ENCODE assay signal across 8 cellular contexts in the genomic region with DNA sequence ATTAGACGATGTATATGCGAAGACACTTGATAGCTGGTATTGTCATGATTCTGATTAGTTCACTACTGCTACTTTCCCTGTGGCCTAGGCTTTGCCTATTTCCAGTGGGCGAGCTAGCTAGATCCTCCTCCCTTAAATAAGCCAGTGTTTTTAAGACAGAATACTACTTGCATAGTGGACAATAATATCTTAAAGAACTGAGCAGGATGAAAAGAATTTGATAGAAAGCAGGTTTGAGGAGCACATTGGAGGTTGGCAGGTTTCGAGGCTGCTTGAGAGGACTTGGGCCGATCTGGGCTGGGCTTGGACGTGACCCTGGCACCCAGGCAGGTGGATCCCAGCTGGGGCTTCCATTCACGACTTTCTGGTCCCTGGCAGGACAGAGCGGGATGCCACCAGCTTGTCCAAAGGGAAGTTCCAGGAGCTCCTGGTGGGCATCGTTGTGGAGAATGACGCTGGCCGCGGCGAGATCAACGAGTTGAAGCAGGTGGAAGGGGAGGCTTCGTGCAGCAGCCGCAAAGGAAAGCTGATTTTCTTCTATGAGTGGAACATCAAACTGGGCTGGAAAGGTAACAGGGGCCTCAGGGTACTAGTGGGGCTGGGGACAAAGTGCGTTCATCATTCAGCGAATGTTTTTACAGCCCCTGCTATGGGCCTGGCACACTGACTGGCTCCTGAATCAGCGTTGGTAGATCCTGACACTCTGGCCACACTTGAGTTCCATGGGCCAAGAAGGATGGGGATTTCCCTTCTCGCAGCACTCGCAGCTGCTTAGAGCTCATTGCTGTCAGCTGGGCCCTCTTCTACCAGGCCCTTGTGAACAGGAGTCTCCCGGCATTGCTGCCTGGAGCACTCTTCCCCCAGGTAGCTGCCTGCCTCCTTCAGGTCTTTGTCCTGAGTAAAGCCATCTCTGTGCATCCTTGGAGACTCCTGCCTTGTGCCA. TPM values are rescaled to one million over a fixed set of nuclear protein-coding genes. Genes with fewer than 3 reads are reported as not detected.
DNase-seq lines count a peak whose midpoint lies in the region; ATAC-seq and TF ChIP-seq lines count a peak whose summit lies in the region.

No MANE protein-coding gene starts in this region.

- peak overlapping the region; percentile 97 to 98 (median 97); a peak in 21 of 22 replicates for H3K27ac ChIP-seq in BLaER1 treated with 17β-estradiol and CSF1 and Interleukin-3, amounts not matched to agents 10 nM and 100 nM
- H3K27ac ChIP-seq in HUES64 (ENCODE audit: low read depth, low read length) = no peak overlapping the region
- H3K27ac ChIP-seq in body of pancreas = peak overlapping the region; percentile 92 to 98 (median 96)

- no peak for ATAC-seq in body of pancreas
- no peak for ATAC-seq in GM21737 (IDR thresholded peaks at IDR 0.05; ENCODE audit: unreplicated experiment)
- no peak for ATAC-seq in HG03045 (IDR thresholded peaks at IDR 0.05; ENCODE audit: unreplicated experiment)

- H3K9me3 ChIP-seq in BLaER1 treated with 17β-estradiol and CSF1 and Interleukin-3, amounts not matched to agents 10 nM and 100 nM (replicated peaks in 1 of 11) = no peaks in the 10 kb centered on the region; a peak in 1 of 22 replicates
- H3K9me3 ChIP-seq in HUES64 (ENCODE audit: insufficient read depth, low read depth, low read length) (no peaks in the 10 kb centered on the region), body of pancreas (no peaks in the 10 kb centered on the region), mucosa of stomach (ENCODE audit: control insufficient read depth, low read length) (no peaks in the 10 kb centered on the region)

- no peak for TF ChIP-seq CTCF in body of pancreas (IDR thresholded peaks at IDR 0.05)

- H3K4me3 ChIP-seq in BLaER1 treated with 17β-estradiol and CSF1 and Interleukin-3, amounts not matched to agents 10 nM and 100 nM = peak overlapping the region; percentile 63 to 77 (median 72)
- H3K4me3 ChIP-seq in HUES64 (ENCODE audit: low read length) (peak overlapping the region; percentile 76), body of pancreas (no peak overlapping the region), mucosa of stomach (ENCODE audit: low read length) (peak overlapping the region; percentile 75)

- peak overlapping the region; percentile 94 to 98 (median 98) for H3K9ac ChIP-seq in BLaER1 treated with 17β-estradiol and CSF1 and Interleukin-3, amounts not matched to agents 10 nM and 100 nM
- H3K9ac ChIP-seq in HUES64 (ENCODE audit: low read depth, low read length) (peak overlapping the region; percentile 93; the same call in 1 of the 2 replicates), mucosa of stomach (ENCODE audit: low read length) (peak overlapping the region; percentile 97)

- H4K20me1 ChIP-seq in BLaER1 treated with 17β-estradiol and CSF1 and Interleukin-3, amounts not matched to agents 10 nM and 100 nM = peaks cover 3 to 50% (median 34%) of the 10 kb centered on the region in 11 experiments; a peak in 15 of 22 replicates

- intact Hi-C loops in body of pancreas (cut with DNase I) = no loop called here

- peaks cover 55 to 59% (median 57%) of the 10 kb centered on the region in 10 experiments for H3K4me1 ChIP-seq in BLaER1 treated with 17β-estradiol and CSF1 and Interleukin-3, amounts not matched to agents 10 nM and 100 nM
- H3K4me1 ChIP-seq in HUES64 (ENCODE audit: insufficient read depth, low read length) (peaks cover 16% of the 10 kb centered on the region), body of pancreas (peaks cover 53% of the 10 kb centered on the region), mucosa of stomach (ENCODE audit: control insufficient read depth, insufficient read depth, low read length) (peaks cover 39% of the 10 kb centered on the region)

- peak in 3 of 4 donors; percentile 19 to 30 (median 28) for DNase-seq in body of pancreas
- DNase-seq in stimulated activated CD4-positive, alpha-beta T cell treated with anti-CD3 and anti-CD28 coated beads, Interleukin-1b, Interleukin-23, amount 100 ng/mL, for 48 hours = no peak
- DNase-seq in NCI-H1436 treated with DMSO at 0.1 percent for 48 hours (lab: John Stamatoyannopoulos, UW) = no peak

- WGBS in HUES64 = 91% methylated on average over 21 of the region's 22 CpGs
- 76% methylated on average over 21 to 22 of the region's 22 CpGs for WGBS in body of pancreas, 2 donors

- no peak for TF ChIP-seq POLR2A in body of pancreas (IDR thresholded peaks at IDR 0.05)

- peak overlapping the region; percentile 94 to 99 (median 97) for H3K4me2 ChIP-seq in BLaER1 treated with 17β-estradiol and CSF1 and Interleukin-3, amounts not matched to agents 10 nM and 100 nM

- H3K27me3 ChIP-seq in BLaER1 treated with 17β-estradiol and CSF1 and Interleukin-3, amounts not matched to agents 10 nM and 100 nM = no peaks in the 10 kb centered on the region
- H3K27me3 ChIP-seq in HUES64 (ENCODE audit: insufficient read depth, low read length) (peaks cover 11% of the 10 kb centered on the region), body of pancreas (no peaks in the 10 kb centered on the region), mucosa of stomach (ENCODE audit: control insufficient read depth, insufficient read depth, low read length) (no peaks in the 10 kb centered on the region)

- peaks cover 19 to 43% (median 31%) of the 10 kb centered on the region in 11 experiments for H3K36me3 ChIP-seq in BLaER1 treated with 17β-estradiol and CSF1 and Interleukin-3, amounts not matched to agents 10 nM and 100 nM
- H3K36me3 ChIP-seq in HUES64 (ENCODE audit: insufficient read depth, low read length) (peaks cover 47% of the 10 kb centered on the region), body of pancreas (replicated peaks in 1 of 2; ENCODE audit: insufficient read depth in 1 of 2, low read depth in 2 of 2) (peaks cover 0 to 7% of the 10 kb centered on the region in 2 donors), mucosa of stomach (ENCODE audit: control insufficient read depth, insufficient read depth, low read length) (peaks cover 8% of the 10 kb centered on the region)

RNA-seq across cellular contexts. Expression of a gene that starts 16.9 kb away (rescaled TPM):
- polyA plus RNA-seq in HUES64 (2013, experiment 1 of 2) = 14.8 TPM
- polyA plus RNA-seq in HUES64 (2013, experiment 2 of 2) = 16.2 TPM
- total RNA-seq in body of pancreas = 10 to 100 TPM in 1 of 2 donors, 1 to 10 TPM in 1; 3.9 to 25.7 TPM

Comparison
In these comparisons a context has a peak if more than half of its experiments do, and no peak if none do; other contexts are left out.
1. H3K4me3 ChIP-seq: peak in BLaER1 treated with 17β-estradiol and CSF1 and Interleukin-3, amounts not matched to agents 10 nM and 100 nM (10 of 10), HUES64 (single experiment) and mucosa of stomach (single experiment); none in body of pancreas (0 of 2).
2. DNase-seq: peak in body of pancreas (3 of 4); none in stimulated activated CD4-positive, alpha-beta T cell treated with anti-CD3 and anti-CD28 coated beads, Interleukin-1b, Interleukin-23, amount 100 ng/mL, for 48 hours (single experiment) and NCI-H1436 treated with DMSO at 0.1 percent for 48 hours (single experiment).
3. Peak in every context shown above with its lines, with median percentiles within 50 percentile points of each other: H3K9ac ChIP-seq.